ENCODE assay signal across 8 cellular contexts in the genomic region with DNA sequence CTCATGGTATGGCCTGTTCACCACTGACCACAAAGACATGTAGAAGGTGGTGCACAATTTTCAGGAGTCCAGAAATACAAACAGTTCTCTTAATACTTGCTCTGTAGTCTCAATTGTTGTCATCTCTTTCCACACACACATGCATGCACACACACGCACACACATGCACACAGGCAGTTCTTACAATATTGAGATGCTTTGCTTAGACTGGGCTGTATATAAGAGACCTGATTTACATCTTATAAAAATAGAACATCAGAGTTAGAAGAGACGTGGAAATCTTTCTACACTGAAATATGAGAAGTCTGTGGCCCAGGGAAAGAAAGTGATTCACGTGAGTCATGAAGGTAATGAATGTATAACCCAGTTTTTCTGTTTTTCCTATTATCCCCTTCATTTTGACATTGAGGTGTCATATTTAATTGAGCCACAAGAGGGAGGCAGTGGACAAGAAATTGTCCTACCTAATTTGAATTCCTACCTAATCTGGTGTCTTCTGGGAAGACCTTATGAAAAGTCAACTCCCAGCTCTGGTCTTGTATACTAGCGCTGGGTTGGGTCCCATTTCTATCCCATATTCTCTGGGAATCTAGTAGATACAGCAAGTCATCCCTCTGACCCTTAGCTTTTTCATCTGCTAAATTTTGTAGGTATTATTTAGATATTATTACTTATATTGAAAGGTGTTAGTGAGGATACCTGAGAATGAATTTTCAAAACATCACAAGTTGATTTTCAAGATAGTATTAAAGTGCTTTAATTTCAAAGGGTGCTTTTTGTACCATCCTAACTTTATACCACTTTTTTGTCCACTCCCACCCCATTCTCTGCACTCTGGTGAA. TPM values are rescaled to one million over a fixed set of nuclear protein-coding genes. Genes with fewer than 3 reads are reported as not detected.
DNase-seq lines count a peak whose midpoint lies in the region; ATAC-seq and TF ChIP-seq lines count a peak whose summit lies in the region.

No MANE protein-coding gene starts in this region.

- H3K79me2 ChIP-seq in osteoblast (ENCODE audit: insufficient read depth, low read length), result no peaks in the 10 kb centered on the region

- peaks cover 4% of the 10 kb centered on the region in 2 donors for H3K9me3 Mint-ChIP-seq in activated naive CD4-positive, alpha-beta T cell treated with anti-CD3 and anti-CD28 coated beads, Interleukin-2, amount 50 U/mL, for 72 hours
- no peaks in the 10 kb centered on the region for H3K9me3 Mint-ChIP-seq in activated naive CD4-positive, alpha-beta T cell treated with anti-CD3 and anti-CD28 coated beads, Interleukin-2, amount 10 ng/mL, durations not matched to agents 7 days and 5 days
- H3K9me3 Mint-ChIP-seq in activated T-helper 2 cell treated with anti-CD3 and anti-CD28 coated beads, Interferon-gamma antibody, Interleukin-2, Interleukin-4, amounts not matched to agents 10 μg/mL and 5 μg/mL and 100 μg/mL, durations not matched to agents 14 hours and 24 hours and 36 hours, result no peaks in the 10 kb centered on the region

- H4K20me1 ChIP-seq in osteoblast (ENCODE audit: insufficient read depth, low read length), result no peaks in the 10 kb centered on the region

- H3K9me3 ChIP-seq in osteoblast (ENCODE audit: low read depth, low read length), result no peaks in the 10 kb centered on the region

- DNase-seq in activated naive CD4-positive, alpha-beta T cell treated with anti-CD3 and anti-CD28 coated beads, Interleukin-2, amount 50 U/mL, for 72 hours (ENCODE audit: low spot score in 2 of 2), result peak in 1 of 2 donors; percentile 46
- no peak for DNase-seq in activated naive CD4-positive, alpha-beta T cell treated with anti-CD3 and anti-CD28 coated beads, Interleukin-2, amount 10 ng/mL, durations not matched to agents 7 days and 5 days
- DNase-seq in RPMI7951 (ENCODE audit: low read depth), result peak; percentile 35
- no peak for DNase-seq in osteoblast (ENCODE audit: insufficient read length, low spot score, missing footprints)
- DNase-seq in activated T-helper 2 cell treated with anti-CD3 and anti-CD28 coated beads, Interferon-gamma antibody, Interleukin-2, Interleukin-4, amounts not matched to agents 10 μg/mL and 5 μg/mL and 100 μg/mL, durations not matched to agents 14 hours and 24 hours and 36 hours (ENCODE audit: low spot score), result no peak

- peak; percentile 20 to 40 for ATAC-seq in activated naive CD4-positive, alpha-beta T cell treated with anti-CD3 and anti-CD28 coated beads, Interleukin-2, amount 50 U/mL, for 72 hours
- ATAC-seq in HG03432 (IDR thresholded peaks at IDR 0.05; ENCODE audit: unreplicated experiment) (peak; percentile 51), esophagus mucosa (peak; percentile 43), HG02981 (IDR thresholded peaks at IDR 0.05; ENCODE audit: unreplicated experiment) (no peak)

- intact Hi-C loops in activated T-helper 2 cell treated with anti-CD3 and anti-CD28 coated beads, Interferon-gamma antibody, Interleukin-2, Interleukin-4, amounts not matched to agents 10 μg/mL and 5 μg/mL and 100 μg/mL, durations not matched to agents 14 hours and 24 hours and 36 hours (cut with micrococcal nuclease), result loop anchor here (5.0 kb wide), 2 partner anchors 42 to 82 kb away; no protein-coding TSS in a partner anchor

- no peak overlapping the region for H3K27ac Mint-ChIP-seq in activated naive CD4-positive, alpha-beta T cell treated with anti-CD3 and anti-CD28 coated beads, Interleukin-2, amount 50 U/mL, for 72 hours
- H3K27ac Mint-ChIP-seq in activated naive CD4-positive, alpha-beta T cell treated with anti-CD3 and anti-CD28 coated beads, Interleukin-2, amount 10 ng/mL, durations not matched to agents 7 days and 5 days, result no peak overlapping the region
- H3K27ac Mint-ChIP-seq in activated T-helper 2 cell treated with anti-CD3 and anti-CD28 coated beads, Interferon-gamma antibody, Interleukin-2, Interleukin-4, amounts not matched to agents 10 μg/mL and 5 μg/mL and 100 μg/mL, durations not matched to agents 14 hours and 24 hours and 36 hours, result no peak overlapping the region

- no peak overlapping the region for H3K27ac ChIP-seq in osteoblast (ENCODE audit: low read depth, low read length)

- H3K4me2 ChIP-seq in osteoblast (ENCODE audit: insufficient read depth, low read length), result no peak overlapping the region

- H3K36me3 Mint-ChIP-seq in activated naive CD4-positive, alpha-beta T cell treated with anti-CD3 and anti-CD28 coated beads, Interleukin-2, amount 50 U/mL, for 72 hours, result no peaks in the 10 kb centered on the region
- no peaks in the 10 kb centered on the region for H3K36me3 Mint-ChIP-seq in activated naive CD4-positive, alpha-beta T cell treated with anti-CD3 and anti-CD28 coated beads, Interleukin-2, amount 10 ng/mL, durations not matched to agents 7 days and 5 days
- no peaks in the 10 kb centered on the region for H3K36me3 Mint-ChIP-seq in activated T-helper 2 cell treated with anti-CD3 and anti-CD28 coated beads, Interferon-gamma antibody, Interleukin-2, Interleukin-4, amounts not matched to agents 10 μg/mL and 5 μg/mL and 100 μg/mL, durations not matched to agents 14 hours and 24 hours and 36 hours (ENCODE audit: low read depth)

- no peak overlapping the region for H3K4me3 ChIP-seq in osteoblast (ENCODE audit: insufficient read depth, low read length)

- H3K36me3 ChIP-seq in osteoblast (ENCODE audit: insufficient read depth, low read length), result no peaks in the 10 kb centered on the region

- no peak overlapping the region for H3K4me3 Mint-ChIP-seq in activated naive CD4-positive, alpha-beta T cell treated with anti-CD3 and anti-CD28 coated beads, Interleukin-2, amount 10 ng/mL, durations not matched to agents 7 days and 5 days
- no peak overlapping the region for H3K4me3 Mint-ChIP-seq in activated T-helper 2 cell treated with anti-CD3 and anti-CD28 coated beads, Interferon-gamma antibody, Interleukin-2, Interleukin-4, amounts not matched to agents 10 μg/mL and 5 μg/mL and 100 μg/mL, durations not matched to agents 14 hours and 24 hours and 36 hours (ENCODE audit: low read depth)

- CTCF ChIA-PET in activated naive CD4-positive, alpha-beta T cell treated with anti-CD3 and anti-CD28 coated beads, Interleukin-2, amount 10 ng/mL, durations not matched to agents 7 days and 5 days (lab: Charles Lee), result interaction anchor here (0.6 to 1.7 kb wide), 6 partner anchors 9 to 540 kb away, joined by 3 to 6 read pairs (median 3); no protein-coding TSS in a partner anchor

- H3K27me3 Mint-ChIP-seq in activated naive CD4-positive, alpha-beta T cell treated with anti-CD3 and anti-CD28 coated beads, Interleukin-2, amount 10 ng/mL, durations not matched to agents 7 days and 5 days, result no peaks in the 10 kb centered on the region
- peaks cover 4% of the 10 kb centered on the region for H3K27me3 Mint-ChIP-seq in activated T-helper 2 cell treated with anti-CD3 and anti-CD28 coated beads, Interferon-gamma antibody, Interleukin-2, Interleukin-4, amounts not matched to agents 10 μg/mL and 5 μg/mL and 100 μg/mL, durations not matched to agents 14 hours and 24 hours and 36 hours (ENCODE audit: low read depth)

- no peaks in the 10 kb centered on the region for H3K4me1 ChIP-seq in osteoblast (ENCODE audit: insufficient read depth, low read length)

- no peaks in the 10 kb centered on the region for H3K27me3 ChIP-seq in osteoblast (ENCODE audit: insufficient read depth, low read length)

- H2AFZ ChIP-seq in osteoblast (ENCODE audit: low read length), result no peak overlapping the region

- no peaks in the 10 kb centered on the region for H3K4me1 Mint-ChIP-seq in activated naive CD4-positive, alpha-beta T cell treated with anti-CD3 and anti-CD28 coated beads, Interleukin-2, amount 10 ng/mL, durations not matched to agents 7 days and 5 days
- no peaks in the 10 kb centered on the region for H3K4me1 Mint-ChIP-seq in activated T-helper 2 cell treated with anti-CD3 and anti-CD28 coated beads, Interferon-gamma antibody, Interleukin-2, Interleukin-4, amounts not matched to agents 10 μg/mL and 5 μg/mL and 100 μg/mL, durations not matched to agents 14 hours and 24 hours and 36 hours (ENCODE audit: low read depth)

- TF ChIP-seq CTCF in osteoblast (IDR thresholded peaks at IDR 0.05; ENCODE audit: extremely low read depth, low read depth, low read length), result peak; percentile 65

RNA-seq across cellular contexts. Expression of a gene that starts 14.9 kb away (rescaled TPM):
- not detected for total RNA-seq in activated naive CD4-positive, alpha-beta T cell treated with anti-CD3 and anti-CD28 coated beads, Interleukin-2, amount 50 U/mL, for 72 hours
- not detected in 2 replicates for total RNA-seq in RPMI7951 (2014; rRNA removed; shearing (Covaris generic))
- total RNA-seq in esophagus mucosa (0.24 TPM), osteoblast (under 0.01 and 0.36 TPM in 2 replicates)
- total RNA-seq in activated T-helper 2 cell treated with anti-CD3 and anti-CD28 coated beads, Interferon-gamma antibody, Interleukin-2, Interleukin-4, amounts not matched to agents 10 μg/mL and 5 μg/mL and 100 μg/mL, durations not matched to agents 14 hours and 24 hours and 36 hours, result not detected in 2 replicates

RNA-seq across cellular contexts. Expression of a gene that starts 22.7 kb away (rescaled TPM):
- total RNA-seq in activated naive CD4-positive, alpha-beta T cell treated with anti-CD3 and anti-CD28 coated beads, Interleukin-2, amount 50 U/mL, for 72 hours, result not detected
- not detected in 2 replicates for total RNA-seq in RPMI7951 (2014; rRNA removed; shearing (Covaris generic))
- total RNA-seq in esophagus mucosa, result 0.64 TPM
- total RNA-seq in osteoblast, result not detected in 2 replicates
- total RNA-seq in activated T-helper 2 cell treated with anti-CD3 and anti-CD28 coated beads, Interferon-gamma antibody, Interleukin-2, Interleukin-4, amounts not matched to agents 10 μg/mL and 5 μg/mL and 100 μg/mL, durations not matched to agents 14 hours and 24 hours and 36 hours, result not detected in 2 replicates
